ENCODE assay signal across 23 cellular contexts in genomic region chr18:66734451-66734850, GRCh38.
"Had no signal": no experiment of that assay in that cellular context is flagged by ENCODE, and none has a peak within 500 bp of the region (broad histone marks: within the 10 kb centered on the region; RNA-seq: fewer than 3 reads in every experiment).

No MANE protein-coding gene starts in this region.

- DNase-seq: activated CD4-positive, alpha-beta memory T cell treated with anti-CD3 and anti-CD28 coated beads for 36 hours; activated CD4-positive, alpha-beta T cell treated with anti-CD3 and anti-CD28 coated beads for 48 hours; activated effector memory CD4-positive, alpha-beta T cell treated with anti-CD3 and anti-CD28 coated beads, Interleukin-2, amount 50 U/mL, for 16 hours; activated naive CD4-positive, alpha-beta T cell treated with anti-CD3 and anti-CD28 coated beads, Interleukin-2, amount 10 ng/mL, durations not matched to agents 7 days and 5 days; activated T-cell treated with anti-CD3 and anti-CD28 coated beads, Interleukin-2, amount 50 U/mL, for 48 hours; amygdala; colonic mucosa; dorsolateral prefrontal cortex; effector memory CD8-positive, alpha-beta T cell; esophagus squamous epithelium; natural killer cell; sigmoid colon; stimulated activated CD4-positive, alpha-beta T cell treated with anti-CD3 and anti-CD28 coated beads, Interleukin-15, amount 100 ng/mL, for 24 hours; stomach; T1000; trophoblast cell; uterus had no signal

- H3K4me1 Mint-ChIP-seq: activated naive CD4-positive, alpha-beta T cell treated with anti-CD3 and anti-CD28 coated beads, Interleukin-2, amount 10 ng/mL, durations not matched to agents 7 days and 5 days; brain; central memory CD8-positive, alpha-beta T cell; mesothelial cell of epicardium; natural killer cell; stimulated activated memory B cell treated with anti-CD40 and anti-IgM and Interleukin-4, amounts not matched to agents 10 μg/mL and 1 μg/mL and 100 μg/mL, for 72 hours had no signal

- H3K36me3 Mint-ChIP-seq: activated CD4-positive, alpha-beta memory T cell treated with anti-CD3 and anti-CD28 coated beads for 36 hours; activated naive CD4-positive, alpha-beta T cell treated with anti-CD3 and anti-CD28 coated beads, Interleukin-2, amount 10 ng/mL, durations not matched to agents 7 days and 5 days; brain; mesothelial cell of epicardium; natural killer cell; stimulated activated memory B cell treated with anti-CD40 and anti-IgM and Interleukin-4, amounts not matched to agents 10 μg/mL and 1 μg/mL and 100 μg/mL, for 72 hours had no signal

- H3K27me3 Mint-ChIP-seq: activated CD4-positive, alpha-beta memory T cell treated with anti-CD3 and anti-CD28 coated beads for 36 hours; activated naive CD4-positive, alpha-beta T cell treated with anti-CD3 and anti-CD28 coated beads, Interleukin-2, amount 10 ng/mL, durations not matched to agents 7 days and 5 days; brain; central memory CD8-positive, alpha-beta T cell; effector memory CD8-positive, alpha-beta T cell; stimulated activated memory B cell treated with anti-CD40 and anti-IgM and Interleukin-4, amounts not matched to agents 10 μg/mL and 1 μg/mL and 100 μg/mL, for 72 hours had no signal

- H3K27ac Mint-ChIP-seq: activated CD4-positive, alpha-beta memory T cell treated with anti-CD3 and anti-CD28 coated beads for 36 hours; activated naive CD4-positive, alpha-beta T cell treated with anti-CD3 and anti-CD28 coated beads, Interleukin-2, amount 10 ng/mL, durations not matched to agents 7 days and 5 days; brain; effector memory CD8-positive, alpha-beta T cell; mesothelial cell of epicardium; natural killer cell; stimulated activated memory B cell treated with anti-CD40 and anti-IgM and Interleukin-4, amounts not matched to agents 10 μg/mL and 1 μg/mL and 100 μg/mL, for 72 hours; T-helper 1 cell treated with Interleukin-12 subunit alpha and Interleukin-12 subunit beta and Interleukin-4 antibody, amounts not matched to agents 30 μg/mL and 1 μg/mL, for 36 hours had no signal

- ATAC-seq: effector memory CD8-positive, alpha-beta T cell; left lobe of liver; natural killer cell; stimulated activated memory B cell treated with anti-CD40 and anti-IgM and Interleukin-4, amounts not matched to agents 10 μg/mL and 1 μg/mL and 100 μg/mL, for 72 hours had no signal

- H3K4me3 Mint-ChIP-seq: activated CD4-positive, alpha-beta memory T cell treated with anti-CD3 and anti-CD28 coated beads for 36 hours; activated naive CD4-positive, alpha-beta T cell treated with anti-CD3 and anti-CD28 coated beads, Interleukin-2, amount 10 ng/mL, durations not matched to agents 7 days and 5 days; brain; central memory CD8-positive, alpha-beta T cell; effector memory CD8-positive, alpha-beta T cell; mesothelial cell of epicardium; natural killer cell; stimulated activated memory B cell treated with anti-CD40 and anti-IgM and Interleukin-4, amounts not matched to agents 10 μg/mL and 1 μg/mL and 100 μg/mL, for 72 hours; T-helper 1 cell treated with Interleukin-12 subunit alpha and Interleukin-12 subunit beta and Interleukin-4 antibody, amounts not matched to agents 30 μg/mL and 1 μg/mL, for 36 hours had no signal
